8 cellular contexts compared by ENCODE assay signal in the genomic region with DNA sequence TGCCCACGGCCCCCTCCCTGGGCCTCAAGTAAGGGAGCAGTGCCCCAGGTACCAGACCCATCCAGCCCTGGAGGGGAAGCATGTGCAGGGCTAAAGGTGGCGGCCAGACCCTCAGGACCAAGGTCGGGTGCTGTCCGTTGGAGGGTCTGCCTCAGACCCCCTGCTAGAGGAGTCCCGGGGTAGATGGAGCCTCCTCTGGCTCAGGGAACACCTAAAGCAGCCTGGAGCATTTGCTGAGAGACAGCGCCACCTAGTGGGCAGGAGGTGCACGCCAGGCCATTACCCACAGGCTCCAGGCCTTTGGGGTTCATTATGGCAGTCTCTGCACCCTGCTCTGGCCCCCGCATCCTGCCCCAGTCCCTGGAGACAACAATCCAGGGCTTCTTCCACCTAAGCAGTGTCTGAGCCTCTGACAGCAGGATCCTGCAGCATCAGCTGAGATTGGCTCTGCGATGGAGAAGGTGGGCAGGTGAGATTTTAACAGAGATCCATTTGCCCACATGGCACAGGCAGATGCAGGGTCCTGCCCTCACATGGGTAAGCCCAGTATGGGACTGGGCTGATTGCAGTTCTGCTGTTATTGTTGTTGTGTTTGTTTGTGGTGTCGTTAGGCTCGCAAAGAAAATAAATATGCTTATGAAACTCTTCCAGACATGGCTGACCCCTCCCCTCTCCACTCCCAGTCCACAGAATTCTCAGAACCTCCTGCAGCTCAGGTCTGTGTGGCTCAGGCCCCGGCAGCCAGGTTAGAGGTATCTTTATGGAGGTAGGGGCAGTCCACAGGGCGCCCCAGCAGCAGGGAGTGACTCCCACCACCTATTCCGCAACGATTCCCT. TPM values are rescaled to one million over a fixed set of nuclear protein-coding genes. Genes with fewer than 3 reads are reported as not detected.
DNase-seq lines count a peak whose midpoint lies in the region; ATAC-seq and FAIRE-seq lines count a peak whose summit lies in the region.

No MANE protein-coding gene starts in this region.

- WGBS in small intestine, 3 donors: 44 to 48% (median 48%) methylated on average over 15 of the region's 15 CpGs

- peak overlapping the region in 7 of 11 experiments; percentile 37 to 89 (median 66); a peak in 13 of 22 replicates for H3K4me2 ChIP-seq in BLaER1 treated with 17β-estradiol and CSF1 and Interleukin-3, amounts not matched to agents 10 nM and 100 nM

- H3K9ac ChIP-seq in BLaER1 treated with 17β-estradiol and CSF1 and Interleukin-3, amounts not matched to agents 10 nM and 100 nM: 0 out of 22 replicates have a peak overlapping the region, but pooled peaks of 3 of the 11 experiments have one; percentile 3 to 15 (median 13)

- no peak overlapping the region for H3K4me3 ChIP-seq in BLaER1 treated with 17β-estradiol and CSF1 and Interleukin-3, amounts not matched to agents 10 nM and 100 nM
- H3K4me3 ChIP-seq in small intestine (ENCODE audit: low read depth in 1 of 2, low read length in 2 of 2): no peak overlapping the region

- H3K9me3 ChIP-seq in BLaER1 treated with 17β-estradiol and CSF1 and Interleukin-3, amounts not matched to agents 10 nM and 100 nM (replicated peaks in 1 of 11): no peaks in the 10 kb centered on the region
- no peaks in the 10 kb centered on the region for H3K9me3 ChIP-seq in small intestine (ENCODE audit: control insufficient read depth, low read depth)

- no peaks in the 10 kb centered on the region for H3K27me3 ChIP-seq in BLaER1 treated with 17β-estradiol and CSF1 and Interleukin-3, amounts not matched to agents 10 nM and 100 nM
- H3K27me3 ChIP-seq in small intestine (ENCODE audit: control insufficient read depth in 2 of 2, insufficient read depth in 2 of 2, low read length in 2 of 2): no peaks in the 10 kb centered on the region

- H3K36me3 ChIP-seq in BLaER1 treated with 17β-estradiol and CSF1 and Interleukin-3, amounts not matched to agents 10 nM and 100 nM: peaks cover 0 to 34% (median 5%) of the 10 kb centered on the region in 11 experiments; a peak in 8 of 22 replicates
- no peaks in the 10 kb centered on the region for H3K36me3 ChIP-seq in small intestine (ENCODE audit: control insufficient read depth in 2 of 2, insufficient read depth in 2 of 2, low read length in 2 of 2)

- peaks cover 0 to 19% (median 5%) of the 10 kb centered on the region in 11 experiments; a peak in 10 of 22 replicates for H4K20me1 ChIP-seq in BLaER1 treated with 17β-estradiol and CSF1 and Interleukin-3, amounts not matched to agents 10 nM and 100 nM

- DNase-seq in NCI-H1092 treated with DMSO at 0.1 percent for 48 hours (lab: John Stamatoyannopoulos, UW) (peak; percentile 63), T1000 (lab: John Stamatoyannopoulos, UW) (peak; percentile 57), anterior cingulate cortex (lab: John Stamatoyannopoulos, UW) (peak in 53 of 58 donors; percentile 28 to 91 (median 62)), hepatic stellate cell (ENCODE audit: low spot score) (peak; percentile 87), small intestine (peak; percentile 77)

- FAIRE-seq in small intestine (lab: Jason Lieb, UNC): no peak

- peak; percentile 43 for ATAC-seq in GM19328 (IDR thresholded peaks at IDR 0.05; ENCODE audit: unreplicated experiment)
- ATAC-seq in HG03571 (IDR thresholded peaks at IDR 0.05; ENCODE audit: unreplicated experiment): no peak

- H3K4me1 ChIP-seq in BLaER1 treated with 17β-estradiol and CSF1 and Interleukin-3, amounts not matched to agents 10 nM and 100 nM: peaks cover 27 to 83% (median 73%) of the 10 kb centered on the region in 10 experiments
- H3K4me1 ChIP-seq in small intestine (ENCODE audit: control insufficient read depth in 2 of 2, insufficient read depth in 1 of 2, low read depth in 1 of 2, low read length in 1 of 2): no peaks in the 10 kb centered on the region

- H3K27ac ChIP-seq in BLaER1 treated with 17β-estradiol and CSF1 and Interleukin-3, amounts not matched to agents 10 nM and 100 nM: peak overlapping the region in 1 of 11 experiments; percentile 9; a peak in 1 of 22 replicates
- no peak overlapping the region for H3K27ac ChIP-seq in small intestine (ENCODE audit: low read depth in 1 of 2, low read length in 1 of 2)

RNA-seq across cellular contexts. Expression of gene CTNNBIP1, which starts 42.4 kb away (rescaled TPM):
- 10 to 100 TPM; 20.3 to 24.8 (median 24.0) TPM for polyA plus RNA-seq in small intestine

RNA-seq across cellular contexts. Expression of gene CLSTN1, which starts 43.9 kb away (rescaled TPM):
- polyA plus RNA-seq in small intestine: 10 to 100 TPM; 29.2 to 50.6 (median 33.1) TPM
